15 cellular contexts compared by ENCODE assay signal in the genomic region with DNA sequence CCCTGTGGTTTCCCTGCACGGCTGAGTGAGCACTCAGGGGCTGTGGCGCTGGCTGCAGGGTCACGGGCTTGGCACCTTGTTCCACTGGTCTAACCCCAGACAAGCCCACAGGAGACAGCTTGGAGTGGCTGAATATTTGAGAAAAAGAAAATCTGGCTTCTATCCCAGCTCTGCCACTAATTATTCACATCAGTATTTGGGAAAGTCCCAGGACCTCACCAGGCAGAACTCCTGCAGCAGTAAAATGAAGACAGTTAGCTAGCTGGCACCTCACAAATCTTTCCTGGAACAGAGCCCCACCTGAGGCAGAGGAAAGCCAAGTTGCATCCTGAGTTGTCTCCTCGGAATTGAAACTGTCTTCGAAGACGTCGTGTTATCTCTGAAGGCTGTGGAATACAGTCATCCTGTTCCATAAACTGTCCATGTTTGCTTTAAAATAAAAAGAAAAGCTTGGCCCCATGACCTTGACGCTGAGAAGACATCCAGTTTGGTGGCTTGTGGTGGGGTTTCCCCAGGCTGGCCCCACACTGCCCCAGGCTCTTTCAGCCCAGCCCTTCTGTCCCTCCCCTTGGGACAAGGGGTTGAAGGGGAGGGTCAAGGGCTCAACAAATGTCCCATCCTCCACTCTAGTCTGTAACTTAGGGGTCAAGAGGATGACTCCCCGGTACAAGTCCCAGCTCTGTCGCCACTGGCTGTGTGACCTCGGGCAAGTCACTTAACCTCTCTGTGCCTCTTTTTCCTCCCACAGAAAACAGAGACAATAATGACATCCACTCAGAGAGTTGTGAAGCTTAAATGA.
A peak's percentile ranks its signal among the peaks of the same experiment; 100 is the strongest.
DNase-seq lines count a peak whose midpoint lies in the region; ATAC-seq, FAIRE-seq and TF ChIP-seq lines count a peak whose summit lies in the region.
"Had no signal": no experiment of that assay in that cellular context is flagged by ENCODE, and none has a peak within 500 bp of the region (broad histone marks: within the 10 kb centered on the region; RNA-seq: fewer than 3 reads in every experiment).

No MANE protein-coding gene starts in this region.

- H3K4me1 ChIP-seq in adipocyte (ENCODE audit: control insufficient read depth, insufficient read depth, low read length) (peaks cover 7% of the 10 kb centered on the region), kidney (ENCODE audit: control insufficient read depth in 1 of 2, insufficient read depth in 1 of 2, low read depth in 1 of 2, low read length in 2 of 2) (peaks cover 3 to 8% of the 10 kb centered on the region in 2 donors), upper lobe of right lung (peaks cover 8% of the 10 kb centered on the region)

- ATAC-seq in upper lobe of right lung (peak; percentile 6), GM21390 (IDR thresholded peaks at IDR 0.05; ENCODE audit: unreplicated experiment) (no peak), HG03354 (IDR thresholded peaks at IDR 0.05; ENCODE audit: poor library complexity, severe bottlenecking, unreplicated experiment) (no peak), HG02884 (IDR thresholded peaks at IDR 0.05; ENCODE audit: unreplicated experiment) (no peak)
- ATAC-seq: esophagus mucosa had no signal

- peak overlapping the region in 1 of 2 donors; percentile 5 for H3K27ac ChIP-seq in kidney (ENCODE audit: low read depth in 2 of 2, low read length in 2 of 2)
- no peak overlapping the region for H3K27ac ChIP-seq in upper lobe of right lung
- H3K27ac ChIP-seq: KMS-11 had no signal

- peak; percentile 51 for DNase-seq in activated effector memory CD4-positive, alpha-beta T cell treated with anti-CD3 and anti-CD28 coated beads, Interleukin-2, amount 50 U/mL, for 16 hours
- no peak for DNase-seq in activated effector memory CD4-positive, alpha-beta T cell treated with Interleukin-2 at 50 U/mL for 16 hours
- DNase-seq in adipocyte (ENCODE audit: low read depth) (peak; percentile 73), kidney (peak; percentile 84), upper lobe of right lung (peak; percentile 70)
- DNase-seq: activated B cell treated with CpG ODN at 0.5 μM for 24 hours; activated T-cell treated with anti-CD3 and anti-CD28 coated beads, Interleukin-2, amount 50 U/mL, for 1 hour; GF-D8; NCI-H446 treated with DMSO at 0.1 percent for 48 hours; stimulated activated naive CD4-positive, alpha-beta T cell treated with Interleukin-2 at 50 U/mL for 16 hours had no signal

- no peak overlapping the region for H3K9ac ChIP-seq in adipocyte (ENCODE audit: low read length)
- no peak overlapping the region for H3K9ac ChIP-seq in kidney (ENCODE audit: low read length in 2 of 2)
- H3K9ac ChIP-seq: KMS-11 had no signal

- no peaks in the 10 kb centered on the region for H3K9me3 ChIP-seq in adipocyte (ENCODE audit: control insufficient read depth, low read length)
- no peaks in the 10 kb centered on the region for H3K9me3 ChIP-seq in kidney (ENCODE audit: control insufficient read depth in 1 of 2, low read length in 2 of 2)
- H3K9me3 ChIP-seq in upper lobe of right lung, result no peaks in the 10 kb centered on the region

- H3K4me3 ChIP-seq in adipocyte (ENCODE audit: low read length) (no peak overlapping the region), kidney (ENCODE audit: low read length in 2 of 2) (no peak overlapping the region), upper lobe of right lung (no peak overlapping the region)

- intact Hi-C loops in kidney (cut with DNase I), result no loop called here
- intact Hi-C loops in upper lobe of right lung (cut with DNase I), result no loop called here

- FAIRE-seq in kidney (lab: Jason Lieb, UNC), result no peak

- TF ChIP-seq CTCF in kidney (IDR thresholded peaks at IDR 0.05; ENCODE audit: borderline replicate concordance, extremely low read depth, insufficient read depth), result no peak
- no peak for TF ChIP-seq CTCF in upper lobe of right lung (IDR thresholded peaks at IDR 0.05)

- peaks cover 43% of the 10 kb centered on the region for H3K27me3 ChIP-seq in adipocyte (replicated peaks; ENCODE audit: control insufficient read depth, insufficient read depth, low read length)
- H3K27me3 ChIP-seq in upper lobe of right lung, result no peaks in the 10 kb centered on the region

- H3K36me3 ChIP-seq in adipocyte (ENCODE audit: control insufficient read depth, insufficient read depth, low read length, severe bottlenecking) (no peaks in the 10 kb centered on the region), kidney (ENCODE audit: control insufficient read depth in 1 of 2, insufficient read depth in 2 of 2, low read length in 2 of 2) (no peaks in the 10 kb centered on the region), upper lobe of right lung (no peaks in the 10 kb centered on the region)
